Comparison of ENCODE assay signal across 11 cellular contexts in the genomic region with DNA sequence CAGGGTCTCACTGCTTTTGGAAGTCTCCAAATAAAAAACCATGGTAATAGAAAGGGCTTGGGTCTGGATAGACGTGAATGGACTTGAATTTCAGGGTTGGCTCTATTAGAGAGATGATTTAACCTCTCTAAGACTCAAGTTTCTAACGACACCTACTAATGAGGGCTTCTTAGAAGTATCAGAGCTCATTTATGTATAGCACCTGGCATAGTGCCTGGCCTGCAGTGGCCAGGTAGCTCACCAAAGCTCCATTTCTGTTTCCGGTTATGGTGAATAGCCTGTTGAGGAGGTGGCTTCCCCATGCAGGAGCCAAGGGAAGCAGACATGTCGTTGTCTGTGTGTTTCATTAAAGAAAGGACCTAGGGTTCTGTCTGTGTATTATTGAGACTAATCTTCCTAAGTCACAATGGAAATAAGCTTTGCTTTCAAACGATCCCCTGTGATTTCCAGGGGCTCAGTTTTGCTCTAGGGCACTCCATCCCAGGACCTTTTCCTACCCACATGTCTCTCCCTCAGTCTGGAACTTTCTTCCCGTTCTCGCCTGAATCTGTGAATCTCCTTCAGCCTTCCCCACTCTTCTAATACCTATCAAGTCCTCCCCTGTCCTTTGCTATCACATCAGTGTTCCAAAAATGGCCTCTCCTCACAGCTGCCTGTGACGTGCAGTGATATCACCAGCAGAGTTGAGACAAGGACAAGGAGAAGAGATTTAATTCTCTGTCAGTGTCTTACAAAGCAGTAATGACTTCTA.
DNase-seq lines count a peak whose midpoint lies in the region; ATAC-seq lines count a peak whose summit lies in the region.
"Had no signal": no experiment of that assay in that cellular context is flagged by ENCODE, and none has a peak within 500 bp of the region (broad histone marks: within the 10 kb centered on the region; RNA-seq: fewer than 3 reads in every experiment).

No MANE protein-coding gene starts in this region.

- no peaks in the 10 kb centered on the region for H3K9me3 Mint-ChIP-seq in activated naive CD8-positive, alpha-beta T cell treated with anti-CD3 and anti-CD28 coated beads for 36 hours
- H3K9me3 Mint-ChIP-seq in memory B cell: no peaks in the 10 kb centered on the region

- H3K27me3 ChIP-seq in thymus (ENCODE audit: control insufficient read depth, insufficient read depth): no peaks in the 10 kb centered on the region

- peak overlapping the region; percentile 50 for H3K27ac Mint-ChIP-seq in activated naive CD8-positive, alpha-beta T cell treated with anti-CD3 and anti-CD28 coated beads for 36 hours
- peak overlapping the region; percentile 95 for H3K27ac Mint-ChIP-seq in memory B cell

- H3K4me3 Mint-ChIP-seq in activated naive CD8-positive, alpha-beta T cell treated with anti-CD3 and anti-CD28 coated beads for 36 hours: no peak overlapping the region
- peak overlapping the region; percentile 42 for H3K4me3 Mint-ChIP-seq in memory B cell

- DNase-seq in NCI-H1436 (lab: John Stamatoyannopoulos, UW) (peak; percentile 23), NCI-H1436 treated with DMSO at 0.1 percent for 48 hours (lab: John Stamatoyannopoulos, UW) (no peak), memory B cell (ENCODE audit: low spot score in 2 of 2) (no peak), foreskin melanocyte (no peak)
- DNase-seq in activated naive CD8-positive, alpha-beta T cell treated with anti-CD3 and anti-CD28 coated beads for 36 hours: no peak
- DNase-seq: activated CD4-positive, alpha-beta T cell treated with anti-CD3 and anti-CD28 coated beads, Interleukin-2, amount 50 U/mL, for 1 hour; effector CD8-positive, alpha-beta T cell; NCI-H2081 treated with DMSO at 0.1 percent for 48 hours had no signal

- peaks cover 31% of the 10 kb centered on the region for H3K4me1 Mint-ChIP-seq in activated naive CD8-positive, alpha-beta T cell treated with anti-CD3 and anti-CD28 coated beads for 36 hours
- peaks cover 51% of the 10 kb centered on the region for H3K4me1 Mint-ChIP-seq in memory B cell

- H3K36me3 Mint-ChIP-seq in activated naive CD8-positive, alpha-beta T cell treated with anti-CD3 and anti-CD28 coated beads for 36 hours: peaks cover 42% of the 10 kb centered on the region
- H3K36me3 Mint-ChIP-seq in memory B cell: peaks cover 17% of the 10 kb centered on the region

- peak overlapping the region; percentile 79 for H3K27ac ChIP-seq in thymus (ENCODE audit: low read depth)

- H3K4me3 ChIP-seq in thymus (ENCODE audit: low read length): no peak overlapping the region

- peaks cover 17% of the 10 kb centered on the region for H3K36me3 ChIP-seq in thymus (ENCODE audit: control insufficient read depth, insufficient read depth)

- peak; percentile 31 for ATAC-seq in memory B cell (ENCODE audit: low read depth)
- no peak for ATAC-seq in GM21447 (IDR thresholded peaks at IDR 0.05; ENCODE audit: unreplicated experiment)
- ATAC-seq in GM19035 (IDR thresholded peaks at IDR 0.05; ENCODE audit: unreplicated experiment): no peak

- H3K27me3 Mint-ChIP-seq in activated naive CD8-positive, alpha-beta T cell treated with anti-CD3 and anti-CD28 coated beads for 36 hours: no peaks in the 10 kb centered on the region
- H3K27me3 Mint-ChIP-seq in memory B cell: no peaks in the 10 kb centered on the region

- 74% methylated on average over 8 of the region's 8 CpGs for WGBS in thymus

- H3K4me1 ChIP-seq in thymus (ENCODE audit: control insufficient read depth, insufficient read depth, low read length): peaks cover 50% of the 10 kb centered on the region

- H3K9me3 ChIP-seq in thymus (ENCODE audit: control insufficient read depth): no peaks in the 10 kb centered on the region
